Comparison of ENCODE assay signal across 26 cellular contexts in the genomic region with DNA sequence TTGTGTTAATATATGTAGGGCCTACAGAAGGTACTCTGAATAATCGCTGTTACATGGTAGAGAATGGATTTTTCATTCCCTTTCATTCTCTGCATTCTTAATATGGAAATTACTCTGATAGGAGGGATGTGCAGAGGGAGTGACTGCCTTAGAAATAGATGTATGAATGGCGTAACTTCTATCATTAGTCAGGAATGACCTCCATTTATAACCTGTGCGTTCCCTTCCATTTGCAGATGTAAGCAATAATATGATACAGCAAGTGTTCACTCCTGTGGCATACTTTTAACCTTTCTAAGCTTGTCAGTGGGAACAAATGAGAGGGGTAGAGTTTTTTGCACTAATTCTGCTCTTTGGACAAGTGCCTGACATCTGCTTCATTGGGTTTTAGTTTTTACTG.
"Had no signal": no experiment of that assay in that cellular context is flagged by ENCODE, and none has a peak within 500 bp of the region (broad histone marks: within the 10 kb centered on the region; RNA-seq: fewer than 3 reads in every experiment).

No MANE protein-coding gene starts in this region.

- H3K9me3 ChIP-seq: left ventricle myocardium inferior, pancreas, prostate gland, stomach, testis, thyroid gland, transverse colon, upper lobe of left lung, vagina had no signal

- H3K4me1 ChIP-seq: pancreas, prostate gland, stomach, testis, thyroid gland, upper lobe of left lung, vagina had no signal

- H3K4me3 Mint-ChIP-seq: mesothelial cell of epicardium; naive B cell; natural killer cell treated with Interleukin-12 subunit alpha and Interleukin-12 subunit beta and Interleukin-15 and Interleukin-18, amount 100 ng/mL, for 72 hours; stimulated activated naive B cell treated with anti-CD40 and anti-IgM and Interleukin-4, amounts not matched to agents 10 μg/mL and 1 μg/mL and 100 μg/mL, for 72 hours had no signal

- H3K4me3 ChIP-seq: left ventricle myocardium inferior, lung, pancreas, prostate gland, skin epidermis, stomach, testis, thyroid gland, transverse colon, upper lobe of left lung, vagina had no signal

- H3K27ac Mint-ChIP-seq: mesothelial cell of epicardium; natural killer cell treated with Interleukin-12 subunit alpha and Interleukin-12 subunit beta and Interleukin-15 and Interleukin-18, amount 100 ng/mL, for 72 hours had no signal

- H3K27me3 ChIP-seq: pancreas, stomach, testis, thyroid gland, transverse colon, upper lobe of left lung, vagina had no signal

- H3K27me3 Mint-ChIP-seq: naive B cell; natural killer cell treated with Interleukin-12 subunit alpha and Interleukin-12 subunit beta and Interleukin-15 and Interleukin-18, amount 100 ng/mL, for 72 hours; stimulated activated naive B cell treated with anti-CD40 and anti-IgM and Interleukin-4, amounts not matched to agents 10 μg/mL and 1 μg/mL and 100 μg/mL, for 72 hours had no signal

- ATAC-seq: natural killer cell treated with Interleukin-12 subunit alpha and Interleukin-12 subunit beta and Interleukin-15 and Interleukin-18, amount 100 ng/mL, for 72 hours; pancreas; right cardiac atrium; sciatic nerve; stimulated activated naive B cell treated with anti-CD40 and anti-IgM and Interleukin-4, amounts not matched to agents 10 μg/mL and 1 μg/mL and 100 μg/mL, for 72 hours; stimulated activated naive CD8-positive, alpha-beta T cell treated with anti-CD3 and anti-CD28 coated beads, Interleukin-15, Interleukin-2, amounts not matched to agents 100 U/mL and 50 U/mL, for 24 hours had no signal

- H3K4me1 Mint-ChIP-seq: mesothelial cell of epicardium had no signal

- H3K9me3 Mint-ChIP-seq: mesothelial cell of epicardium; naive B cell; natural killer cell treated with Interleukin-12 subunit alpha and Interleukin-12 subunit beta and Interleukin-15 and Interleukin-18, amount 100 ng/mL, for 72 hours; stimulated activated naive B cell treated with anti-CD40 and anti-IgM and Interleukin-4, amounts not matched to agents 10 μg/mL and 1 μg/mL and 100 μg/mL, for 72 hours had no signal

- H3K27ac ChIP-seq: left ventricle myocardium inferior, pancreas, prostate gland, skin epidermis, stomach, testis, thyroid gland, transverse colon, upper lobe of left lung, vagina had no signal

- DNase-seq: islet precursor cell; left ventricle myocardium inferior; mesendoderm; naive B cell; pancreas; posterior cingulate gyrus; retina; right cardiac atrium; stimulated activated CD4-positive, alpha-beta T cell treated with anti-CD3 and anti-CD28 coated beads, Interleukin-12 subunit alpha, Interleukin-12 subunit beta, amount 100 ng/mL, for 4 hours; stimulated activated CD4-positive, alpha-beta T cell treated with anti-CD3 and anti-CD28 coated beads, Interleukin-15, amount 100 ng/mL, for 24 hours; stimulated activated CD4-positive, alpha-beta T cell treated with anti-CD3 and anti-CD28 coated beads, Interleukin-2, amount 100 ng/mL, for 24 hours; stimulated activated CD4-positive, alpha-beta T cell treated with anti-CD3 and anti-CD28 coated beads, Interleukin-4, amount 100 ng/mL, for 1 hour; stimulated activated naive B cell treated with anti-CD40 and anti-IgM and Interleukin-4, amounts not matched to agents 10 μg/mL and 1 μg/mL and 100 μg/mL, for 72 hours; stimulated activated naive CD8-positive, alpha-beta T cell treated with anti-CD3 and anti-CD28 coated beads, Interleukin-15, Interleukin-2, amounts not matched to agents 100 U/mL and 50 U/mL, for 24 hours; stomach; testis; thyroid gland; transverse colon; upper lobe of left lung had no signal
